ENCODE assay signal across 24 cellular contexts in the genomic region with DNA sequence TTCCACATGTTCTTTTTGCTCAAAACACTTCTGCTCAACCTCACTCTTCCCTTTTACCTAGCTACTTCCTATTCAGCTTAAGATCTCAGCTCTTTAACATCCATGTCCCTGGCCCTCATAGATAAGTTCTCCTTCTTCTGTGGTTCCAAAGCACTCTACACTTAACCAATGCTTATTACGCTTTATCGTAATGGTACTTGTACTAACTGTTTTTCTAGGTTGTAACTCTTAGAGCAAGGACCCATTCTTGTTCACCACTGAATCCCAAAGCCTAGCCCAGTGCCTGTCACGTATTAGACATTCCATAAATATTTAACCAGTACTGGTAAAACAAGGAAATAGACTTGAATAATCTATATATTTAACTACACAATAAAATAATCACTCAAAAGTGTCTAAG. TPM values are rescaled to one million over a fixed set of nuclear protein-coding genes. Genes with fewer than 3 reads are reported as not detected.
DNase-seq lines count a peak whose midpoint lies in the region; ATAC-seq, FAIRE-seq and TF ChIP-seq lines count a peak whose summit lies in the region.
"Had no signal": no experiment of that assay in that cellular context is flagged by ENCODE, and none has a peak within 500 bp of the region (broad histone marks: within the 10 kb centered on the region; RNA-seq: fewer than 3 reads in every experiment).

No MANE protein-coding gene starts in this region.

- no peak for TF ChIP-seq CTCF in 22Rv1 (IDR thresholded peaks at IDR 0.05)
- TF ChIP-seq CTCF in HCT116 (IDR thresholded peaks at IDR 0.05 in 2 of 3, conservative IDR thresholded peaks at IDR 0.05 in 1 of 3; ENCODE audit: borderline replicate concordance in 1 of 3, insufficient read depth in 1 of 3, low read depth in 2 of 3, low read length in 2 of 3) = no peak
- TF ChIP-seq CTCF in colonic mucosa (IDR thresholded peaks at IDR 0.05) = no peak

- no peak for TF ChIP-seq POLR2A in HCT116 (IDR thresholded peaks at IDR 0.05; ENCODE audit: borderline replicate concordance, extremely low read depth, insufficient read depth, insufficient read length)

- H3K9me3 ChIP-seq in HCT116 (ENCODE audit: control insufficient read depth in 1 of 2, insufficient read depth in 1 of 2, low read depth in 1 of 2, low read length in 2 of 2) (no peaks in the 10 kb centered on the region), colonic mucosa (no peaks in the 10 kb centered on the region), mucosa of stomach (ENCODE audit: control insufficient read depth, low read length) (no peaks in the 10 kb centered on the region)
- H3K9me3 ChIP-seq: esophagus muscularis mucosa, psoas muscle, spleen, suprapubic skin had no signal

- H3K79me2 ChIP-seq in HCT116 (ENCODE audit: insufficient read depth, low read length) = no peaks in the 10 kb centered on the region

- DNase-seq in HCT116 (ENCODE audit: low read depth, low spot score) = no peak
- DNase-seq in colonic mucosa = no peak
- DNase-seq in HTR-8/SVneo (ENCODE audit: insufficient read length, low spot score) = no peak
- DNase-seq in activated CD8-positive, alpha-beta memory T cell treated with anti-CD3 and anti-CD28 coated beads for 24 hours = no peak
- DNase-seq: activated CD4-positive, alpha-beta T cell treated with anti-CD3 and anti-CD28 coated beads for 4 hours; activated CD8-positive, alpha-beta memory T cell treated with anti-CD3 and anti-CD28 coated beads, Interleukin-2, amount 50 U/mL, for 48 hours; activated effector memory CD4-positive, alpha-beta T cell treated with anti-CD3 and anti-CD28 coated beads, Interleukin-2, amount 50 U/mL, for 16 hours; amniotic stem cell; caudate nucleus; effector CD4-positive, alpha-beta T cell; GM23248; NCI-H1092; NCI-H2081 treated with DMSO at 0.1 percent for 48 hours; NCI-H526 treated with DMSO at 0.1 percent for 48 hours; psoas muscle; spleen had no signal

- no peaks in the 10 kb centered on the region for H3K27me3 ChIP-seq in HCT116 (ENCODE audit: insufficient read depth, low read length)
- H3K27me3 ChIP-seq in colonic mucosa = no peaks in the 10 kb centered on the region
- no peaks in the 10 kb centered on the region for H3K27me3 ChIP-seq in mucosa of stomach (ENCODE audit: control insufficient read depth, insufficient read depth, low read length)
- H3K27me3 ChIP-seq: esophagus muscularis mucosa, suprapubic skin had no signal

- H3K4me2 ChIP-seq in HCT116 (ENCODE audit: low read length) = peak overlapping the region; percentile 69

- H3K4me3 ChIP-seq in HCT116 (replicated peaks in 1 of 2; ENCODE audit: low read depth in 1 of 2, low read length in 2 of 2) = no peak overlapping the region
- no peak overlapping the region for H3K4me3 ChIP-seq in colonic mucosa
- no peak overlapping the region for H3K4me3 ChIP-seq in mucosa of stomach (ENCODE audit: low read length)
- H3K4me3 ChIP-seq: esophagus muscularis mucosa, GM23248, psoas muscle, spleen, suprapubic skin had no signal

- H3K36me3 ChIP-seq in HCT116 (ENCODE audit: control insufficient read depth in 1 of 2, insufficient read depth in 2 of 2, low read length in 2 of 2) (no peaks in the 10 kb centered on the region), colonic mucosa (no peaks in the 10 kb centered on the region), mucosa of stomach (ENCODE audit: control insufficient read depth, insufficient read depth, low read length) (no peaks in the 10 kb centered on the region)
- H3K36me3 ChIP-seq: esophagus muscularis mucosa, spleen, suprapubic skin had no signal

- CTCF ChIA-PET in HCT116 (lab: Charles Lee) = no interaction called here

- no TSS peak for BruUV-seq in HCT116 (replicated peaks; lab: Mats Ljungman, UMichigan)

- no peak overlapping the region for H3K9ac ChIP-seq in HCT116 (ENCODE audit: low read length)
- H3K9ac ChIP-seq in colonic mucosa (ENCODE audit: low read depth in 2 of 2, low read length in 2 of 2) = peak overlapping the region in 1 of 2 donors; percentile 64
- H3K9ac ChIP-seq in mucosa of stomach (ENCODE audit: low read length) = peak overlapping the region; percentile 20
- H3K9ac ChIP-seq: GM23248 had no signal

- no peak for FAIRE-seq in HTR-8/SVneo (lab: Jason Lieb, UNC)
- FAIRE-seq: TTC549 had no signal

- intact Hi-C loops in HCT116 (cut with micrococcal nuclease) = no loop called here
- intact Hi-C loops in colonic mucosa (cut with DNase I) = no loop called here

- H3K4me1 ChIP-seq in HCT116 (ENCODE audit: control insufficient read depth in 1 of 2, insufficient read depth in 2 of 2, low read length in 2 of 2) = peaks cover 20 to 42% of the 10 kb centered on the region in 2 experiments
- H3K4me1 ChIP-seq in colonic mucosa = no peaks in the 10 kb centered on the region
- peaks cover 19% of the 10 kb centered on the region for H3K4me1 ChIP-seq in mucosa of stomach (ENCODE audit: control insufficient read depth, insufficient read depth, low read length)
- H3K4me1 ChIP-seq: psoas muscle had no signal

- ATAC-seq in HCT116 = no peak
- no peak for ATAC-seq in GM18520 (IDR thresholded peaks at IDR 0.05; ENCODE audit: unreplicated experiment)
- no peak for ATAC-seq in HG03196 (IDR thresholded peaks at IDR 0.05; ENCODE audit: unreplicated experiment)
- ATAC-seq: psoas muscle had no signal

- RAD21 ChIA-PET in HCT116 (lab: Charles Lee; ENCODE audit: low non-redundant PET in 1 of 2, low total read pairs in 2 of 2, uncharacterized antibody in 2 of 2, unreplicated experiment in 2 of 2) = no interaction called here

- H3K27ac ChIP-seq in 22Rv1 = 0 out of 2 replicates have a peak overlapping the region, but pooled peaks have one; percentile 12
- H3K27ac ChIP-seq in HCT116 (ENCODE audit: low read depth, low read length) = no peak overlapping the region
- H3K27ac ChIP-seq in colonic mucosa = peak overlapping the region; percentile 81
- H3K27ac ChIP-seq: esophagus muscularis mucosa, GM23248, HL-60, psoas muscle, spleen, suprapubic skin had no signal

- H2AFZ ChIP-seq in HCT116 (ENCODE audit: low read depth, low read length, poor library complexity, severe bottlenecking) = no peak overlapping the region
- H2AFZ ChIP-seq: GM23248 had no signal

- H4K20me1 ChIP-seq in HCT116 (ENCODE audit: insufficient read depth) = no peaks in the 10 kb centered on the region

- POLR2A ChIA-PET in HCT116 (lab: Charles Lee) = no interaction called here

- no peaks in the 10 kb centered on the region for H3K9me2 ChIP-seq in HCT116 (ENCODE audit: insufficient read depth)

- no peak for TF ChIP-seq RAD21 in HCT116 (IDR thresholded peaks at IDR 0.05; ENCODE audit: low read depth)

TF ChIP-seq in HCT116, 20 proteins besides CTCF, POLR2A, EP300 and RAD21:
- TF ChIP-seq ZNF274 (IDR thresholded peaks at IDR 0.05; ENCODE audit: low read depth, low read length) = no peak
TF ChIP-seq in HCT116: peak in this region for 0.

RNA-seq across cellular contexts. Expression of a gene that starts 5.3 kb away (rescaled TPM):
- total RNA-seq in HCT116 (2021; ENCODE audit: unreplicated experiment) (12.5 TPM), colonic mucosa (10 to 100 TPM; 43.7 to 90.9 TPM)
- 1.7 and 1.9 TPM in 2 replicates for polyA plus RNA-seq in HCT116 (2012)

RNA-seq across cellular contexts. Expression of a gene that starts 33.3 kb away (rescaled TPM):
- total RNA-seq in HCT116 (2021; ENCODE audit: unreplicated experiment) (25.6 TPM), colonic mucosa (10 to 100 TPM in 1 of 2 donors, 1 to 10 TPM in 1; 8.7 to 15.3 TPM)
- 14.8 and 15.9 TPM in 2 replicates for polyA plus RNA-seq in HCT116 (2012)
